1 cellular context compared by ENCODE assay signal in the genomic region with DNA sequence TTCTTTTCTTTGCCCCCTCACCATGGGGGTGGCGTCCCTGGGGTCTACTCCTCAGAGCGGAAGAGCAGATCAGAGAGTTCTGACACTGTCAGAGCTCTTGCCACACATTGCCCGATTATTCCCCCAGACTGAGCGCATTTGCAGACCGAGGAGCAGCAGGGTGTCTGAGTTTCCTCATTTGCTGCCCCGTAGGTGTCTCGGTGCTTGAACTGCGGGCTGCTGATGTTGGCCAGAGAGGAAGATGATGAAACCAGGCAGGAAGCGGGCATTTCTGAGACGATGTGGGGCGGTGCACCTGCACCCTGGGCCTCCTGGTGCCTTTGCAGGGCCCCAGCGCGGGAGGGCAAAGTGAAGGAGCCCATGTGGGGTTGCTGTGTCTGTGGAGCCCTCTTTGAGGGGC.
A peak's percentile ranks its signal among the peaks of the same experiment; 100 is the strongest.
TF ChIP-seq lines count a peak whose summit lies in the region.

No MANE protein-coding gene starts in this region.

TF ChIP-seq in HepG2, 621 proteins besides CTCF, POLR2A, EP300 and RAD21:
- no peak for TF ChIP-seq ZNF10 (CRISPR knock-in tag; IDR thresholded peaks at IDR 0.05; ENCODE audit: borderline replicate concordance, low read depth)
- TF ChIP-seq, protein P1, sequence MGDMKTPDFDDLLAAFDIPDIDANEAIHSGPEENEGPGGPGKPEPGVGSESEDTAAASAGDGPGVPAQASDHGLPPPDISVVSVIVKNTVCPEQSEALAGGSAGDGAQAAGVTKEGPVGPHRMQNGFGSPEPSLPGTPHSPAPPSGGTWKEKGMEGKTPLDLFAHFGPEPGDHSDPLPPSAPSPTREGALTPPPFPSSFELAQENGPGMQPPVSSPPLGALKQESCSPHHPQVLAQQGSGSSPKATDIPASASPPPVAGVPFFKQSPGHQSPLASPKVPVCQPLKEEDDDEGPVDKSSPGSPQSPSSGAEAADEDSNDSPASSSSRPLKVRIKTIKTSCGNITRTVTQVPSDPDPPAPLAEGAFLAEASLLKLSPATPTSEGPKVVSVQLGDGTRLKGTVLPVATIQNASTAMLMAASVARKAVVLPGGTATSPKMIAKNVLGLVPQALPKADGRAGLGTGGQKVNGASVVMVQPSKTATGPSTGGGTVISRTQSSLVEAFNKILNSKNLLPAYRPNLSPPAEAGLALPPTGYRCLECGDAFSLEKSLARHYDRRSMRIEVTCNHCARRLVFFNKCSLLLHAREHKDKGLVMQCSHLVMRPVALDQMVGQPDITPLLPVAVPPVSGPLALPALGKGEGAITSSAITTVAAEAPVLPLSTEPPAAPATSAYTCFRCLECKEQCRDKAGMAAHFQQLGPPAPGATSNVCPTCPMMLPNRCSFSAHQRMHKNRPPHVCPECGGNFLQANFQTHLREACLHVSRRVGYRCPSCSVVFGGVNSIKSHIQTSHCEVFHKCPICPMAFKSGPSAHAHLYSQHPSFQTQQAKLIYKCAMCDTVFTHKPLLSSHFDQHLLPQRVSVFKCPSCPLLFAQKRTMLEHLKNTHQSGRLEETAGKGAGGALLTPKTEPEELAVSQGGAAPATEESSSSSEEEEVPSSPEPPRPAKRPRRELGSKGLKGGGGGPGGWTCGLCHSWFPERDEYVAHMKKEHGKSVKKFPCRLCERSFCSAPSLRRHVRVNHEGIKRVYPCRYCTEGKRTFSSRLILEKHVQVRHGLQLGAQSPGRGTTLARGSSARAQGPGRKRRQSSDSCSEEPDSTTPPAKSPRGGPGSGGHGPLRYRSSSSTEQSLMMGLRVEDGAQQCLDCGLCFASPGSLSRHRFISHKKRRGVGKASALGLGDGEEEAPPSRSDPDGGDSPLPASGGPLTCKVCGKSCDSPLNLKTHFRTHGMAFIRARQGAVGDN (CRISPR knock-in tag; IDR thresholded peaks at IDR 0.05): peak; percentile 8; the same call in 1 of the 2 replicates
